Comparison of ENCODE assay signal across 7 cellular contexts in genomic region chr2:227324671-227325055, GRCh38. TPM values are rescaled to one million over a fixed set of nuclear protein-coding genes. Genes with fewer than 3 reads are reported as not detected.
A peak's percentile ranks its signal among the peaks of the same experiment; 100 is the strongest.
DNase-seq lines count a peak whose midpoint lies in the region; ATAC-seq and TF ChIP-seq lines count a peak whose summit lies in the region.

No MANE protein-coding gene starts in this region.

- no peak overlapping the region for H3K23ac ChIP-seq in neuronal stem cell (ENCODE audit: low read depth, low read length, poor library complexity)

- no peaks in the 10 kb centered on the region for H3K36me3 ChIP-seq in fibroblast of lung (ENCODE audit: control insufficient read depth, insufficient read depth, low read length)
- peaks cover 0 to 14% of the 10 kb centered on the region in 2 donors for H3K36me3 ChIP-seq in neuronal stem cell (replicated peaks in 1 of 2; ENCODE audit: control insufficient read depth in 2 of 2, insufficient read depth in 2 of 2, low read length in 2 of 2)

- H3K9me3 Mint-ChIP-seq in T-helper 1 cell treated with Interleukin-12 subunit alpha and Interleukin-12 subunit beta and Interleukin-4 antibody, amounts not matched to agents 30 μg/mL and 1 μg/mL, for 36 hours = peaks cover 11% of the 10 kb centered on the region

- H3K27ac Mint-ChIP-seq in T-helper 1 cell treated with Interleukin-12 subunit alpha and Interleukin-12 subunit beta and Interleukin-4 antibody, amounts not matched to agents 30 μg/mL and 1 μg/mL, for 36 hours = peak overlapping the region; percentile 75

- peaks cover 41% of the 10 kb centered on the region for H3K79me2 ChIP-seq in fibroblast of lung (ENCODE audit: control insufficient read depth, insufficient read depth, low read length)

- H3K4me2 ChIP-seq in fibroblast of lung (ENCODE audit: extremely low read depth, insufficient read depth, low read length) = peak overlapping the region; percentile 96
- H3K4me2 ChIP-seq in neuronal stem cell (ENCODE audit: insufficient read depth, low read length, poor library complexity, severe bottlenecking) = peak overlapping the region; percentile 57

- no peak overlapping the region for H2BK5ac ChIP-seq in neuronal stem cell (ENCODE audit: low read length)

- no peak overlapping the region for H3K14ac ChIP-seq in neuronal stem cell (ENCODE audit: low read length)

- H2BK12ac ChIP-seq in neuronal stem cell (ENCODE audit: low read length) = no peak overlapping the region

- no peak overlapping the region for H4K91ac ChIP-seq in neuronal stem cell (ENCODE audit: low read depth, low read length, poor library complexity)

- H3K9me3 ChIP-seq in fibroblast of lung (ENCODE audit: control insufficient read depth, insufficient read depth, low read depth, low read length) (no peaks in the 10 kb centered on the region), neuronal stem cell (replicated peaks in 1 of 2; ENCODE audit: control insufficient read depth in 2 of 2, insufficient read depth in 1 of 2, low read depth in 1 of 2, low read length in 2 of 2) (peaks cover 3 to 6% of the 10 kb centered on the region in 2 donors)

- no peak overlapping the region for H4K8ac ChIP-seq in neuronal stem cell (ENCODE audit: low read depth, low read length)

- H2AFZ ChIP-seq in fibroblast of lung (ENCODE audit: low read length) = peak overlapping the region; percentile 98
- peak overlapping the region; percentile 97 for H2AFZ ChIP-seq in neuronal stem cell (ENCODE audit: low read length)

- H3K4me3 ChIP-seq in HFF-Myc (replicated peaks; ENCODE audit: low read depth, low read length) (peak overlapping the region; percentile 87), fibroblast of lung (replicated peaks in 1 of 4; ENCODE audit: control extremely low read depth in 1 of 4, insufficient read depth in 1 of 4, low read depth in 3 of 4, low read length in 4 of 4) (peak overlapping the region; percentile 81 to 99 (median 92)), neuronal stem cell (ENCODE audit: low read length in 2 of 2) (peak overlapping the region; percentile 66 to 87)

- H3K27ac ChIP-seq in fibroblast of lung (ENCODE audit: insufficient read depth, low read length) (peak overlapping the region; percentile 90), neuronal stem cell (replicated peaks; ENCODE audit: low read length) (no peak overlapping the region)

- no peak overlapping the region for H2AK5ac ChIP-seq in neuronal stem cell (ENCODE audit: low read depth, low read length)

- H3K27me3 ChIP-seq in fibroblast of lung (ENCODE audit: control insufficient read depth, insufficient read depth, low read length) (no peaks in the 10 kb centered on the region), neuronal stem cell (ENCODE audit: control insufficient read depth in 3 of 3, insufficient read depth in 3 of 3, low read depth in 1 of 3, low read length in 3 of 3) (no peaks in the 10 kb centered on the region)

- H3K27me3 Mint-ChIP-seq in T-helper 1 cell treated with Interleukin-12 subunit alpha and Interleukin-12 subunit beta and Interleukin-4 antibody, amounts not matched to agents 30 μg/mL and 1 μg/mL, for 36 hours (ENCODE audit: low read depth) = peaks cover 10% of the 10 kb centered on the region

- no peak overlapping the region for H3K18ac ChIP-seq in neuronal stem cell (ENCODE audit: low read length)

- peak overlapping the region; percentile 91 for H3K4me3 Mint-ChIP-seq in T-helper 1 cell treated with Interleukin-12 subunit alpha and Interleukin-12 subunit beta and Interleukin-4 antibody, amounts not matched to agents 30 μg/mL and 1 μg/mL, for 36 hours

- CTCF ChIA-PET in GM10248 (lab: Yijun Ruan, JAX) = no interaction called here

- TF ChIP-seq CTCF in GM10248 (IDR thresholded peaks at IDR 0.05; ENCODE audit: control extremely low read depth, extremely low read depth, low read depth, missing control alignments) (no peak), HFF-Myc (IDR thresholded peaks at IDR 0.05; ENCODE audit: low read depth, low read length, missing control alignments) (no peak), fibroblast of lung (conservative IDR thresholded peaks at IDR 0.05 in 1 of 2, IDR thresholded peaks at IDR 0.05 in 1 of 2; ENCODE audit: low read depth in 1 of 2, low read length in 2 of 2) (no peak)

- H2BK15ac ChIP-seq in neuronal stem cell (ENCODE audit: low read length) = no peak overlapping the region

- WGBS in neuronal stem cell (ENCODE audit: extremely low coverage in 2 of 2, insufficient read length in 2 of 2, insufficient replicate concordance in 1 of 2), 2 donors = no CpG with 5 or more reads among the region's 6 CpGs

- DNase-seq in GM10248 (ENCODE audit: extremely low spot score) = peak; percentile 37
- DNase-seq in HFF-Myc (ENCODE audit: extremely low read depth, low read depth) = peak; percentile 16
- no peak for DNase-seq in fibroblast of lung (ENCODE audit: low read depth in 2 of 2)
- no peak for DNase-seq in neuronal stem cell (ENCODE audit: low spot score)
- no peak for DNase-seq in amniotic stem cell (lab: John Stamatoyannopoulos, UW)

- peaks cover 6% of the 10 kb centered on the region for H3K36me3 Mint-ChIP-seq in T-helper 1 cell treated with Interleukin-12 subunit alpha and Interleukin-12 subunit beta and Interleukin-4 antibody, amounts not matched to agents 30 μg/mL and 1 μg/mL, for 36 hours (ENCODE audit: low read depth)

- peaks cover 28% of the 10 kb centered on the region for H3K4me1 Mint-ChIP-seq in T-helper 1 cell treated with Interleukin-12 subunit alpha and Interleukin-12 subunit beta and Interleukin-4 antibody, amounts not matched to agents 30 μg/mL and 1 μg/mL, for 36 hours (ENCODE audit: low read depth)

- no peak overlapping the region for H3K4ac ChIP-seq in neuronal stem cell (ENCODE audit: low read length)

- H2BK120ac ChIP-seq in neuronal stem cell (ENCODE audit: low read depth, low read length) = no peak overlapping the region

- no peaks in the 10 kb centered on the region for H4K20me1 ChIP-seq in fibroblast of lung (ENCODE audit: control insufficient read depth, extremely low read depth, insufficient read depth, low read length)

- H3K9ac ChIP-seq in fibroblast of lung (ENCODE audit: insufficient read depth, low read length) (no peak overlapping the region), neuronal stem cell (ENCODE audit: low read depth, low read length, poor library complexity) (no peak overlapping the region)

- H3K4me1 ChIP-seq in fibroblast of lung (ENCODE audit: control insufficient read depth, extremely low read depth, insufficient read depth, low read length) = no peaks in the 10 kb centered on the region
- peaks cover 0 to 4% of the 10 kb centered on the region in 2 donors for H3K4me1 ChIP-seq in neuronal stem cell (ENCODE audit: control insufficient read depth in 2 of 2, insufficient read depth in 1 of 2, low read depth in 1 of 2, low read length in 2 of 2)

- H3K79me1 ChIP-seq in neuronal stem cell (ENCODE audit: low read depth, low read length) = peaks cover 7% of the 10 kb centered on the region

- POLR2A ChIA-PET in GM10248 (lab: Yijun Ruan, JAX) = no interaction called here

- no peak for ATAC-seq in activated CD4-positive, CD25-positive, alpha-beta regulatory T cell treated with anti-CD3 and anti-CD28 coated beads, Interleukin-2, amount 50 U/mL, for 24 hours

RNA-seq across cellular contexts. Expression of gene MFF, which starts 0.4 kb away (rescaled TPM):
- 77.9 and 93.0 TPM in 2 replicates for total RNA-seq in fibroblast of lung
- 102 and 174 TPM in 2 replicates for polyA plus RNA-seq in fibroblast of lung
- polyA plus RNA-seq in fibroblast of lung (2012) = 92.6 and 123 TPM in 2 replicates
- 14.7 and 26.4 TPM in 2 replicates for polyA minus RNA-seq in fibroblast of lung (ENCODE audit: low replicate concordance)
- 107 TPM for polyA plus RNA-seq in neuronal stem cell (2013, experiment 1 of 2)
- 112 TPM for polyA plus RNA-seq in neuronal stem cell (2013, experiment 2 of 2)

RNA-seq across cellular contexts. Expression of gene TM4SF20, which starts 54.4 kb away (rescaled TPM):
- total RNA-seq in fibroblast of lung = not detected in 2 replicates
- 1.3 TPM in 1 of 2 replicates, not detected in the other for polyA plus RNA-seq in fibroblast of lung
- polyA plus RNA-seq in fibroblast of lung (2012) = 1.1 TPM in 1 of 2 replicates, not detected in the other
- not detected in 2 replicates for polyA minus RNA-seq in fibroblast of lung (ENCODE audit: low replicate concordance)
- polyA plus RNA-seq in neuronal stem cell (2013, experiment 1 of 2) = not detected
- polyA plus RNA-seq in neuronal stem cell (2013, experiment 2 of 2) = not detected

Comparison
In these comparisons a context has a peak if more than half of its experiments do, and no peak if none do; other contexts are left out.
1. DNase-seq: peak in GM10248 (single experiment) and HFF-Myc (single experiment); none in fibroblast of lung (0 of 2), neuronal stem cell (single experiment) and amniotic stem cell (single experiment).
2. Peak in every context shown above with its lines, with median percentiles within 50 percentile points of each other: H3K4me3 ChIP-seq.